ENCODE assay signal across 18 cellular contexts in the genomic region with DNA sequence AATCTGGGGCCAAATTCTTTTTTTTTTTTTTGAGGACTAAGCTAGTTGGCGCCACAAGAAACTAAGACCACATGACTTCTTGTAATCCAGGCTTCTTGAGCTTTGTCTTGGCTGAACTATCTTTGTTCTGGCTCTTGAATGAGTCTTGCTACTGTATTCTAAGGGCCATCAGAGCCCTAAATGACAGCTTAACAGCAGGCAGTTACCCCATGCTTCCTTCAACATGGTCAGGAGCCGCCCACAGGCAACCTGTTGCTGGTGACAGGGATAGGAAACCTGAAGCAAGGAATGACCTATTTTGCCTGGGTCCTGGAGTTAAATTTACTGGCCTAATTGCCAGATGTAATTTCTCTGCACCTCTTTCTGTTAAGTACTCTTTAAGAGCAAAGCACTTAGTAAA.
"Had no signal": no experiment of that assay in that cellular context is flagged by ENCODE, and none has a peak within 500 bp of the region (broad histone marks: within the 10 kb centered on the region; RNA-seq: fewer than 3 reads in every experiment).

No MANE protein-coding gene starts in this region.

- H3K4me1 Mint-ChIP-seq: activated CD4-positive, alpha-beta memory T cell treated with anti-CD3 and anti-CD28 coated beads, Interleukin-2, amount 10 ng/mL, durations not matched to agents 7 days and 5 days; activated naive CD8-positive, alpha-beta T cell treated with anti-CD3 and anti-CD28 coated beads, Interleukin-2, amount 10 ng/mL, durations not matched to agents 7 days and 5 days; activated T-helper 17 cell treated with anti-CD3 and anti-CD28 coated beads, Interleukin-2, amount 50 U/mL, for 72 hours; naive thymus-derived CD8-positive, alpha-beta T cell had no signal

- H3K27me3 ChIP-seq: body of pancreas, right atrium auricular region, suprapubic skin, transverse colon had no signal

- H3K9me3 Mint-ChIP-seq: activated CD4-positive, alpha-beta memory T cell treated with anti-CD3 and anti-CD28 coated beads, Interleukin-2, amount 10 ng/mL, durations not matched to agents 7 days and 5 days; activated naive CD8-positive, alpha-beta T cell treated with anti-CD3 and anti-CD28 coated beads, Interleukin-2, amount 10 ng/mL, durations not matched to agents 7 days and 5 days; activated T-helper 17 cell treated with anti-CD3 and anti-CD28 coated beads, Interleukin-2, amount 50 U/mL, for 72 hours; stimulated activated naive CD8-positive, alpha-beta T cell treated with anti-CD3 and anti-CD28 coated beads, Interleukin-15, Interleukin-2, amounts not matched to agents 100 ng/mL and 50 ng/mL, for 24 hours had no signal

- H3K4me1 ChIP-seq: body of pancreas, suprapubic skin, transverse colon had no signal

- H3K9me3 ChIP-seq: body of pancreas, esophagus squamous epithelium, right atrium auricular region, suprapubic skin, transverse colon had no signal

- H3K27me3 Mint-ChIP-seq: activated CD4-positive, alpha-beta memory T cell treated with anti-CD3 and anti-CD28 coated beads, Interleukin-2, amount 10 ng/mL, durations not matched to agents 7 days and 5 days; activated naive CD8-positive, alpha-beta T cell treated with anti-CD3 and anti-CD28 coated beads, Interleukin-2, amount 10 ng/mL, durations not matched to agents 7 days and 5 days; stimulated activated naive CD8-positive, alpha-beta T cell treated with anti-CD3 and anti-CD28 coated beads, Interleukin-15, Interleukin-2, amounts not matched to agents 100 ng/mL and 50 ng/mL, for 24 hours had no signal

- DNase-seq: activated CD4-positive, alpha-beta memory T cell treated with anti-CD3 and anti-CD28 coated beads, Interleukin-2, amount 10 ng/mL, durations not matched to agents 7 days and 5 days; activated CD4-positive, alpha-beta T cell treated with anti-CD3 and anti-CD28 coated beads for 48 hours; activated CD4-positive, CD25-positive, alpha-beta regulatory T cell; activated naive CD4-positive, alpha-beta T cell; activated naive CD8-positive, alpha-beta T cell treated with anti-CD3 and anti-CD28 coated beads, Interleukin-2, amount 10 ng/mL, durations not matched to agents 7 days and 5 days; activated T-cell treated with anti-CD3 and anti-CD28 coated beads, Interleukin-2, amount 50 U/mL, for 1 hour; body of pancreas; dermis blood vessel endothelial cell; effector memory CD4-positive, alpha-beta T cell; esophagus squamous epithelium; naive thymus-derived CD8-positive, alpha-beta T cell; T-helper 9 cell; transverse colon had no signal

- H3K36me3 ChIP-seq: esophagus squamous epithelium, right atrium auricular region, suprapubic skin, transverse colon had no signal

- H3K4me3 Mint-ChIP-seq: activated CD4-positive, alpha-beta memory T cell treated with anti-CD3 and anti-CD28 coated beads, Interleukin-2, amount 10 ng/mL, durations not matched to agents 7 days and 5 days; activated naive CD8-positive, alpha-beta T cell treated with anti-CD3 and anti-CD28 coated beads, Interleukin-2, amount 10 ng/mL, durations not matched to agents 7 days and 5 days; activated T-helper 17 cell treated with anti-CD3 and anti-CD28 coated beads, Interleukin-2, amount 50 U/mL, for 72 hours; naive thymus-derived CD8-positive, alpha-beta T cell; stimulated activated naive CD8-positive, alpha-beta T cell treated with anti-CD3 and anti-CD28 coated beads, Interleukin-15, Interleukin-2, amounts not matched to agents 100 ng/mL and 50 ng/mL, for 24 hours had no signal

- H3K27ac Mint-ChIP-seq: activated CD4-positive, alpha-beta memory T cell treated with anti-CD3 and anti-CD28 coated beads, Interleukin-2, amount 10 ng/mL, durations not matched to agents 7 days and 5 days; activated naive CD8-positive, alpha-beta T cell treated with anti-CD3 and anti-CD28 coated beads, Interleukin-2, amount 10 ng/mL, durations not matched to agents 7 days and 5 days; activated T-helper 17 cell treated with anti-CD3 and anti-CD28 coated beads, Interleukin-2, amount 50 U/mL, for 72 hours; naive thymus-derived CD8-positive, alpha-beta T cell; stimulated activated naive CD8-positive, alpha-beta T cell treated with anti-CD3 and anti-CD28 coated beads, Interleukin-15, Interleukin-2, amounts not matched to agents 100 ng/mL and 50 ng/mL, for 24 hours had no signal

- ATAC-seq: activated T-helper 17 cell treated with anti-CD3 and anti-CD28 coated beads, Interleukin-2, amount 50 U/mL, for 72 hours; body of pancreas; naive thymus-derived CD8-positive, alpha-beta T cell had no signal

- H3K4me3 ChIP-seq: body of pancreas, esophagus squamous epithelium, right atrium auricular region, suprapubic skin, transverse colon had no signal

- H3K27ac ChIP-seq: body of pancreas, right atrium auricular region, suprapubic skin, transverse colon had no signal

- FAIRE-seq: endothelial cell of umbilical vein had no signal

- H3K36me3 Mint-ChIP-seq: activated naive CD8-positive, alpha-beta T cell treated with anti-CD3 and anti-CD28 coated beads, Interleukin-2, amount 10 ng/mL, durations not matched to agents 7 days and 5 days; naive thymus-derived CD8-positive, alpha-beta T cell had no signal
